In the genomic region with DNA sequence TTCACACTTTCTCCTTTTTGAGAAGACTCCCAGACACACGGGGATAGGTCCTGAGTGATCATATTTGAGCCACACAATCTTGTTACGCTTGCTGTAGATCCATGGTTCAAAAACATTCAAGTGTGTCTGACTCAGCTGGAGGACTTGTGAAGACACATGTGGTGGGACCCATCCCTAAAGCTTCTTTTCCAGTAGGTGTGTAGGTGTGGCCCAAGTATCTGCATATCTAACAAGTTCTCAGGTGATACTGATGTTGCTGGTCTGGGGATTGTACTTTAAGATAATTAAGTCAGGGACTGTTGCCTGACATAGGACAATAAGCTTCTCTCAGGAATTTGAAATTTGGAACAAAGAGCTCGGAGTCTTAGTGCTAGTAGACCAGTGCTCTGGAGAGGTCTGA, we compare ENCODE assay signal across 22 cellular contexts.
"Had no signal": no experiment of that assay in that cellular context is flagged by ENCODE, and none has a peak within 500 bp of the region (broad histone marks: within the 10 kb centered on the region; RNA-seq: fewer than 3 reads in every experiment).

No MANE protein-coding gene starts in this region.

- H3K9me3 Mint-ChIP-seq: activated B cell treated with CpG ODN at 0.5 μM for 24 hours; activated CD4-positive, alpha-beta memory T cell treated with anti-CD3 and anti-CD28 coated beads for 36 hours; activated CD4-positive, alpha-beta T cell treated with anti-CD3 and anti-CD28 coated beads, Interleukin-2, amount 10 ng/mL, durations not matched to agents 7 days and 5 days; activated naive CD4-positive, alpha-beta T cell treated with anti-CD3 and anti-CD28 coated beads for 36 hours; activated T-helper 17 cell treated with anti-CD3 and anti-CD28 coated beads, Interleukin-2, amount 50 U/mL, for 72 hours; IgD-negative memory B cell had no signal

- DNase-seq: activated B cell treated with CpG ODN at 0.5 μM for 24 hours; activated CD4-positive, alpha-beta memory T cell treated with anti-CD3 and anti-CD28 coated beads for 36 hours; activated CD4-positive, alpha-beta T cell treated with anti-CD3 and anti-CD28 coated beads for 1 hour; activated CD4-positive, alpha-beta T cell treated with anti-CD3 and anti-CD28 coated beads, Interleukin-2, amount 10 ng/mL, durations not matched to agents 7 days and 5 days; activated gamma-delta T cell; activated naive CD4-positive, alpha-beta T cell treated with anti-CD3 and anti-CD28 coated beads for 36 hours; activated T-cell treated with anti-CD3 and anti-CD28 coated beads for 4 hours; activated T-cell treated with anti-CD3 and anti-CD28 coated beads, Interleukin-2, amount 50 U/mL, for 48 hours; MG63; NCI-H1105 treated with DMSO at 0.1 percent for 48 hours; NCI-H1436 treated with DMSO at 0.1 percent for 48 hours; NCI-H187; NCI-H2081; NCI-H446; NCI-H524; SIG-M5; T-helper 17 cell; T-helper 9 cell had no signal

- H3K9me3 ChIP-seq: MG63 had no signal

- H3K36me3 Mint-ChIP-seq: activated CD4-positive, alpha-beta memory T cell treated with anti-CD3 and anti-CD28 coated beads for 36 hours; activated naive CD8-positive, alpha-beta T cell had no signal

- ATAC-seq: activated T-helper 17 cell treated with anti-CD3 and anti-CD28 coated beads, Interleukin-2, amount 50 U/mL, for 72 hours; T-helper 17 cell had no signal

- H3K27ac ChIP-seq: KMS-11 had no signal

- H3K4me3 Mint-ChIP-seq: activated B cell treated with CpG ODN at 0.5 μM for 24 hours; activated CD4-positive, alpha-beta memory T cell treated with anti-CD3 and anti-CD28 coated beads for 36 hours; activated CD4-positive, alpha-beta T cell treated with anti-CD3 and anti-CD28 coated beads, Interleukin-2, amount 10 ng/mL, durations not matched to agents 7 days and 5 days; activated naive CD4-positive, alpha-beta T cell treated with anti-CD3 and anti-CD28 coated beads for 36 hours; activated naive CD8-positive, alpha-beta T cell; activated T-helper 17 cell treated with anti-CD3 and anti-CD28 coated beads, Interleukin-2, amount 50 U/mL, for 72 hours; T-helper 17 cell had no signal

- H3K27ac Mint-ChIP-seq: activated B cell treated with CpG ODN at 0.5 μM for 24 hours; activated CD4-positive, alpha-beta memory T cell treated with anti-CD3 and anti-CD28 coated beads for 36 hours; activated CD4-positive, alpha-beta T cell treated with anti-CD3 and anti-CD28 coated beads, Interleukin-2, amount 10 ng/mL, durations not matched to agents 7 days and 5 days; activated naive CD4-positive, alpha-beta T cell treated with anti-CD3 and anti-CD28 coated beads for 36 hours; activated naive CD8-positive, alpha-beta T cell; activated T-helper 17 cell treated with anti-CD3 and anti-CD28 coated beads, Interleukin-2, amount 50 U/mL, for 72 hours; IgD-negative memory B cell; T-helper 17 cell had no signal

- H3K4me1 Mint-ChIP-seq: activated T-helper 17 cell treated with anti-CD3 and anti-CD28 coated beads, Interleukin-2, amount 50 U/mL, for 72 hours had no signal

- H3K36me3 ChIP-seq: MG63 had no signal

- H3K9ac ChIP-seq: KMS-11 had no signal

- H3K4me3 ChIP-seq: MG63 had no signal

- H3K4me2 ChIP-seq: KMS-11 had no signal
